Comparison of ENCODE assay signal across 8 cellular contexts in genomic region chr9:96419691-96419969, GRCh38. TPM values are rescaled to one million over a fixed set of nuclear protein-coding genes. Genes with fewer than 3 reads are reported as not detected.
DNase-seq lines count a peak whose midpoint lies in the region; TF ChIP-seq lines count a peak whose summit lies in the region.

No MANE protein-coding gene starts in this region.

- peak overlapping the region; percentile 69 to 96 (median 80) for H3K27ac Mint-ChIP-seq in CD8-positive, alpha-beta memory T cell

- peaks cover 0 to 3% of the 10 kb centered on the region in 2 donors for H3K27me3 Mint-ChIP-seq in CD8-positive, alpha-beta memory T cell

- H3K9me3 ChIP-seq in CD8-positive, alpha-beta memory T cell (ENCODE audit: low read length), result no peaks in the 10 kb centered on the region
- no peaks in the 10 kb centered on the region for H3K9me3 ChIP-seq in OCI-LY7 (ENCODE audit: low read length)
- H3K9me3 ChIP-seq in endocrine pancreas (ENCODE audit: control insufficient read depth, low read length), result no peaks in the 10 kb centered on the region
- H3K9me3 ChIP-seq in neutrophil, result no peaks in the 10 kb centered on the region

- H3K27ac ChIP-seq in CD8-positive, alpha-beta memory T cell (ENCODE audit: low read depth, low read length), result peak overlapping the region; percentile 86
- H3K27ac ChIP-seq in OCI-LY7 (ENCODE audit: low read depth, low read length, poor library complexity, severe bottlenecking) (peak overlapping the region; percentile 99), neutrophil (no peak overlapping the region)

- peak overlapping the region; percentile 77 to 97 (median 91) for H3K4me3 Mint-ChIP-seq in CD8-positive, alpha-beta memory T cell

- no peak overlapping the region for H3K9ac ChIP-seq in endocrine pancreas (ENCODE audit: control insufficient read depth, insufficient read depth, low read length)

- H3K79me2 ChIP-seq in OCI-LY7 (ENCODE audit: insufficient read depth, low read depth, low read length), result peaks cover 42% of the 10 kb centered on the region

- no peak for DNase-seq in CD8-positive, alpha-beta memory T cell
- DNase-seq in OCI-LY7 (ENCODE audit: low spot score), result no peak
- DNase-seq in NCI-H82 treated with DMSO at 0.1 percent for 48 hours (lab: John Stamatoyannopoulos, UW; ENCODE audit: unreplicated experiment), result no peak
- no peak for DNase-seq in NCI-H128 (lab: John Stamatoyannopoulos, UW; ENCODE audit: unreplicated experiment)
- DNase-seq in LoVo (ENCODE audit: low spot score), result no peak
- DNase-seq in stimulated activated CD4-positive, alpha-beta T cell treated with anti-CD3 and anti-CD28 coated beads, Interleukin-4, amount 100 ng/mL, for 1 hour, result no peak

- TF ChIP-seq CTCF in OCI-LY7 (conservative IDR thresholded peaks at IDR 0.05; ENCODE audit: low read length) (no peak), neutrophil (IDR thresholded peaks at IDR 0.05) (no peak)

- H3K4me1 Mint-ChIP-seq in CD8-positive, alpha-beta memory T cell, result peaks cover 24 to 28% (median 26%) of the 10 kb centered on the region in 3 donors

- H3K27me3 ChIP-seq in CD8-positive, alpha-beta memory T cell (ENCODE audit: insufficient read depth, low read length, poor library complexity, severe bottlenecking), result no peaks in the 10 kb centered on the region
- H3K27me3 ChIP-seq in endocrine pancreas (ENCODE audit: control insufficient read depth, insufficient read depth, low read length) (no peaks in the 10 kb centered on the region), neutrophil (no peaks in the 10 kb centered on the region)

- H3K4me3 ChIP-seq in CD8-positive, alpha-beta memory T cell (ENCODE audit: low read length), result no peak overlapping the region
- H3K4me3 ChIP-seq in OCI-LY7 (ENCODE audit: low read depth, low read length, poor library complexity, severe bottlenecking), result peak overlapping the region; percentile 99
- H3K4me3 ChIP-seq in endocrine pancreas (ENCODE audit: control insufficient read depth, insufficient read depth, low read length), result peak overlapping the region; percentile 85
- H3K4me3 ChIP-seq in neutrophil (ENCODE audit: low read depth in 1 of 2, low read length in 1 of 2), result peak overlapping the region; percentile 86 to 97

- CTCF ChIA-PET in CD8-positive, alpha-beta memory T cell (lab: Charles Lee), result interaction anchor here (1.3 to 2.2 kb wide), 3 partner anchors 22 to 32 kb away, joined by 4 to 5 read pairs (median 4); partner anchors contain the start of gene HABP4
- CTCF ChIA-PET in OCI-LY7 (lab: Charles Lee; ENCODE audit: unreplicated experiment), result no interaction called here

- intact Hi-C loops in OCI-LY7 (cut with micrococcal nuclease; ENCODE audit: unreplicated experiment), result loop anchor here (2.0 to 10.0 kb wide), 3 partner anchors 31 to 1215 kb away; partner anchors contain the start of genes HABP4, NCBP1 and TSTD2

- no peaks in the 10 kb centered on the region for H3K36me3 ChIP-seq in CD8-positive, alpha-beta memory T cell (ENCODE audit: insufficient read depth, low read length)
- H3K36me3 ChIP-seq in OCI-LY7 (ENCODE audit: insufficient read depth, low read length), result peaks cover 28% of the 10 kb centered on the region
- no peaks in the 10 kb centered on the region for H3K36me3 ChIP-seq in endocrine pancreas (ENCODE audit: control insufficient read depth, insufficient read depth, low read length)
- no peaks in the 10 kb centered on the region for H3K36me3 ChIP-seq in neutrophil

- POLR2A ChIA-PET in CD8-positive, alpha-beta memory T cell (lab: Charles Lee), result interaction anchor here (0.5 to 2.3 kb wide), 3 partner anchors 21 to 33 kb away, joined by 3 to 9 read pairs (median 6); partner anchors contain the start of gene HABP4
- POLR2A ChIA-PET in OCI-LY7 (lab: Charles Lee), result interaction anchor here (0.6 to 1.1 kb wide), 3 partner anchors 13 to 46 kb away, joined by 3 to 6 read pairs (median 4); no protein-coding TSS in a partner anchor

- H2AFZ ChIP-seq in OCI-LY7 (ENCODE audit: low read length), result peak overlapping the region; percentile 70

- TSS peak; percentile 87 for BruUV-seq in OCI-LY7 (replicated peaks; lab: Mats Ljungman, UMichigan)

- H3K9me2 ChIP-seq in OCI-LY7 (ENCODE audit: insufficient read depth, low read length), result no peaks in the 10 kb centered on the region

- H4K20me1 ChIP-seq in OCI-LY7 (ENCODE audit: insufficient read depth, low read length), result peaks cover 7% of the 10 kb centered on the region

- H3K9me3 Mint-ChIP-seq in CD8-positive, alpha-beta memory T cell, result no peaks in the 10 kb centered on the region

- H3K4me1 ChIP-seq in CD8-positive, alpha-beta memory T cell (ENCODE audit: insufficient read depth, low read length), result peaks cover 24% of the 10 kb centered on the region
- H3K4me1 ChIP-seq in OCI-LY7 (ENCODE audit: insufficient read depth, low read length, poor library complexity, severe bottlenecking), result peaks cover 34% of the 10 kb centered on the region
- H3K4me1 ChIP-seq in endocrine pancreas (ENCODE audit: control insufficient read depth, insufficient read depth, low read length), result peaks cover 11% of the 10 kb centered on the region
- peaks cover 17 to 22% of the 10 kb centered on the region in 2 experiments for H3K4me1 ChIP-seq in neutrophil (ENCODE audit: control insufficient read depth in 1 of 2, insufficient read depth in 1 of 2, low read depth in 1 of 2, low read length in 1 of 2)

- H3K4me2 ChIP-seq in OCI-LY7 (ENCODE audit: low read length), result peak overlapping the region; percentile 86

- H3K36me3 Mint-ChIP-seq in CD8-positive, alpha-beta memory T cell, result peaks cover 0 to 10% (median 0%) of the 10 kb centered on the region in 3 donors

RNA-seq across cellular contexts. Expression of gene ZNF367, which starts 1.5 kb away (rescaled TPM):
- total RNA-seq in CD8-positive, alpha-beta memory T cell, result 10 to 100 TPM; 47.8 to 51.9 TPM
- polyA plus RNA-seq in CD8-positive, alpha-beta memory T cell, result 1.5 TPM
- 33.3 and 35.1 TPM in 2 replicates for total RNA-seq in OCI-LY7 (2014; rRNA removed; shearing (Covaris generic))
- 24.6 and 31.6 TPM in 2 replicates for total RNA-seq in OCI-LY7 (2022)

RNA-seq across cellular contexts. Expression of gene HABP4, which starts 30.3 kb away (rescaled TPM):
- 10 to 100 TPM; 20.4 to 21.0 TPM for total RNA-seq in CD8-positive, alpha-beta memory T cell
- 24.1 TPM for polyA plus RNA-seq in CD8-positive, alpha-beta memory T cell
- total RNA-seq in OCI-LY7 (2014; rRNA removed; shearing (Covaris generic)), result 6.0 and 7.1 TPM in 2 replicates
- 11.0 and 11.5 TPM in 2 replicates for total RNA-seq in OCI-LY7 (2022)

RNA-seq across cellular contexts. Expression of gene SLC35D2, which starts 36.1 kb away (rescaled TPM):
- total RNA-seq in CD8-positive, alpha-beta memory T cell, result 1 to 10 TPM; 7.9 to 8.3 TPM
- 29.1 TPM for polyA plus RNA-seq in CD8-positive, alpha-beta memory T cell
- total RNA-seq in OCI-LY7 (2014; rRNA removed; shearing (Covaris generic)), result 0.44 and 1.4 TPM in 2 replicates
- total RNA-seq in OCI-LY7 (2022), result 1.3 and 1.4 TPM in 2 replicates
